1 cellular context compared by ENCODE assay signal in the genomic region with DNA sequence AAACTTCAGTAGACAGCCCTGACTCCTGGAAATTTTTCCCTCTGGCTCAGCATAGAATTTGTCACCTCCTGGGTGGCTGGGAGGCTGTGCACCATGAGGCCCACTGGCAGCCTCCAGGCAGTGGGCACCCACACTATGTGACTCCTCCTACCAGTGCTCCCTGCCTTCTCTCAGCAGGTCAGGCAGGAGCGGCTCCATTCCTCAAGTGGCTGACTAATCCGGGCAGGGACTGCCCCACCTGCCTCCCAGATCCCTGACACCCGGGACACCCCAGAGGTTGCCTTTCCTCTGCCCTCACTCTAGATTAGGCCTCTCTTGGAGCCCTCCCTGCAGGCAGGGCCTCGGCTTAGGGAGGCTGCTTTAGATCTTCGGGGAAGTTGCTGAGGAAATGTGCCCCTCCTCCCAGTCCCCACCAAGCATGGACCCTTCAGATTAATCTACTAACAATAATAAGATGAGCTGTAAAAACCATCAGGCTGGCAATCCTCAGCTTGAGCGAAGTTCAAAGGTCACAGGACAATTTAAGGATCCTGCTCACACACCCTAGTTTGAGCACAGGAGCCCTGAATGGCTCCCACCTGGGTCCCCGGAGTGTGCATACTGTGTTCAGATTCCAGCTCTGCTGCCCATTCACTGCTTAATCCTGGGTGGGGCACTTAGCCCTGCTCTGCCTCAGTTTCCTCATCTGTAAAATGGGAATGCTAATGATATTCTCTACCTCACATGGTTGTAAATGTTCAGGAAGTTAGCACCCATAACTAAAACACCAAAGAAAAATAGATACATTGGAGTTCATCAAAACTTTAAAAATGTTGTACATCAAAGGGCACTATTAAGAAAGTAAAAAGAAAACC.
TF ChIP-seq lines count a peak whose summit lies in the region.

No MANE protein-coding gene starts in this region.

TF ChIP-seq in K562, 482 proteins besides CTCF, POLR2A, EP300 and RAD21:
- peak; percentile 37; the same call in 1 of the 2 replicates for TF ChIP-seq ADNP (tag; IDR thresholded peaks at IDR 0.05)
- TF ChIP-seq BCOR (IDR thresholded peaks at IDR 0.05) = peak; percentile 23; the same call in 1 of the 2 replicates
- no peak for TF ChIP-seq NR2C1 (IDR thresholded peaks at IDR 0.05)
- peak; percentile 35; the same call in 1 of the 2 replicates for TF ChIP-seq NR2C1 (tag; IDR thresholded peaks at IDR 0.05)
- TF ChIP-seq HNRNPL (IDR thresholded peaks at IDR 0.05; ENCODE audit: low read depth, low read length) = no peak
- TF ChIP-seq RBM25 (IDR thresholded peaks at IDR 0.05; ENCODE audit: low read depth, low read length, severe bottlenecking) = peak; percentile 71
